ENCODE assay signal across 1 cellular context in genomic region chr20:9711872-9712271, GRCh38.
TF ChIP-seq lines count a peak whose summit lies in the region.

No MANE protein-coding gene starts in this region.

TF ChIP-seq in A549, 52 proteins besides CTCF, POLR2A, EP300 and RAD21 (continued from another document):
- no peak for TF ChIP-seq MYC (IDR thresholded peaks at IDR 0.05; ENCODE audit: borderline replicate concordance, low read length)
- TF ChIP-seq SREBF2 (IDR thresholded peaks at IDR 0.05): no peak
- TF ChIP-seq BHLHE40 (IDR thresholded peaks at IDR 0.05; ENCODE audit: low read depth, low read length): no peak
- TF ChIP-seq JUNB (IDR thresholded peaks at IDR 0.05): no peak
- no peak for TF ChIP-seq HDAC2 (IDR thresholded peaks at IDR 0.05)
- no peak for TF ChIP-seq ZC3H11A (IDR thresholded peaks at IDR 0.05)
- TF ChIP-seq ZSCAN20 (CRISPR knock-in tag; IDR thresholded peaks at IDR 0.05): no peak
- TF ChIP-seq EHMT2 (IDR thresholded peaks at IDR 0.05; ENCODE audit: low read depth): no peak
